11 cellular contexts compared by ENCODE assay signal in genomic region chr4:153523171-153523757, GRCh38. TPM values are rescaled to one million over a fixed set of nuclear protein-coding genes. Genes with fewer than 3 reads are reported as not detected.
DNase-seq lines count a peak whose midpoint lies in the region; ATAC-seq and TF ChIP-seq lines count a peak whose summit lies in the region.
"Had no signal": no experiment of that assay in that cellular context is flagged by ENCODE, and none has a peak within 500 bp of the region (broad histone marks: within the 10 kb centered on the region; RNA-seq: fewer than 3 reads in every experiment).

No MANE protein-coding gene starts in this region.

- DNase-seq in Karpas-422, result peak; percentile 63
- no peak for DNase-seq in ascending aorta (ENCODE audit: low spot score in 2 of 2)
- DNase-seq in neuronal stem cell (ENCODE audit: low spot score), result no peak
- DNase-seq in NCI-H2081 (lab: John Stamatoyannopoulos, UW), result no peak
- no peak for DNase-seq in NCI-H1694 (lab: John Stamatoyannopoulos, UW)
- DNase-seq: cerebellar nuclear complex, GDM1, NCI-H1417 treated with DMSO at 0.1 percent for 48 hours had no signal

- H3K4me2 ChIP-seq in DOHH2 (ENCODE audit: low read length) (peak overlapping the region; percentile 65), Karpas-422 (ENCODE audit: low read depth, low read length, poor library complexity, severe bottlenecking) (peak overlapping the region; percentile 40), neuronal stem cell (ENCODE audit: insufficient read depth, low read length, poor library complexity, severe bottlenecking) (no peak overlapping the region)

- H2BK5ac ChIP-seq in neuronal stem cell (ENCODE audit: low read length), result no peak overlapping the region

- no peak overlapping the region for H3K23ac ChIP-seq in neuronal stem cell (ENCODE audit: low read depth, low read length, poor library complexity)

- H3K36me3 ChIP-seq in DOHH2 (ENCODE audit: control insufficient read depth, low read length) (peaks cover 97% of the 10 kb centered on the region), Karpas-422 (ENCODE audit: insufficient read depth, low read length) (no peaks in the 10 kb centered on the region), ascending aorta (no peaks in the 10 kb centered on the region), neuronal stem cell (replicated peaks in 1 of 2; ENCODE audit: control insufficient read depth in 2 of 2, insufficient read depth in 2 of 2, low read length in 2 of 2) (no peaks in the 10 kb centered on the region)

- H3K27ac ChIP-seq in DOHH2 (ENCODE audit: low read depth, low read length) (peak overlapping the region; percentile 67), Karpas-422 (ENCODE audit: low read length) (peak overlapping the region; percentile 18; the same call in 1 of the 2 replicates), ascending aorta (peak overlapping the region; percentile 47 to 55), neuronal stem cell (replicated peaks; ENCODE audit: low read length) (peak overlapping the region; percentile 1)
- H3K27ac ChIP-seq: RWPE1 had no signal

- peak overlapping the region; percentile 42 for H3K4me3 ChIP-seq in DOHH2 (ENCODE audit: low read length)
- H3K4me3 ChIP-seq in Karpas-422 (ENCODE audit: low read length), result 0 out of 2 replicates have a peak overlapping the region, but pooled peaks have one; percentile 3
- H3K4me3 ChIP-seq in ascending aorta, result no peak overlapping the region
- H3K4me3 ChIP-seq in neuronal stem cell (ENCODE audit: low read length in 2 of 2), result no peak overlapping the region

- no peak overlapping the region for H4K8ac ChIP-seq in neuronal stem cell (ENCODE audit: low read depth, low read length)

- H2AFZ ChIP-seq in Karpas-422 (ENCODE audit: low read length) (no peak overlapping the region), neuronal stem cell (ENCODE audit: low read length) (no peak overlapping the region)

- WGBS in neuronal stem cell (ENCODE audit: extremely low coverage in 2 of 2, insufficient read length in 2 of 2, insufficient replicate concordance in 1 of 2), 2 donors, result no CpG with 5 or more reads among the region's 5 CpGs

- H3K4ac ChIP-seq in neuronal stem cell (ENCODE audit: low read length), result no peak overlapping the region

- peaks cover 67% of the 10 kb centered on the region for H3F3A ChIP-seq in DOHH2 (ENCODE audit: control insufficient read depth, insufficient read depth)

- H3K79me2 ChIP-seq in DOHH2 (ENCODE audit: control insufficient read depth, low read length) (peaks cover 100% of the 10 kb centered on the region), Karpas-422 (ENCODE audit: low read length) (peaks cover 20% of the 10 kb centered on the region)

- intact Hi-C loops in ascending aorta (cut with DNase I), result loop anchor here (5.0 kb wide), 1 partner anchor 36 kb away; no protein-coding TSS in a partner anchor

- H3K14ac ChIP-seq in neuronal stem cell (ENCODE audit: low read length), result no peak overlapping the region

- H3K9me3 ChIP-seq in DOHH2 (ENCODE audit: control insufficient read depth, insufficient read depth, low read length), result no peaks in the 10 kb centered on the region
- no peaks in the 10 kb centered on the region for H3K9me3 ChIP-seq in Karpas-422 (ENCODE audit: low read length)
- H3K9me3 ChIP-seq in ascending aorta, result no peaks in the 10 kb centered on the region
- H3K9me3 ChIP-seq in neuronal stem cell (replicated peaks in 1 of 2; ENCODE audit: control insufficient read depth in 2 of 2, insufficient read depth in 1 of 2, low read depth in 1 of 2, low read length in 2 of 2), result peaks cover 0 to 4% of the 10 kb centered on the region in 2 donors

- ATAC-seq in HG03521 (IDR thresholded peaks at IDR 0.05; ENCODE audit: unreplicated experiment), result no peak

- H3K18ac ChIP-seq in neuronal stem cell (ENCODE audit: low read length), result no peak overlapping the region

- H2BK12ac ChIP-seq in neuronal stem cell (ENCODE audit: low read length), result no peak overlapping the region

- TF ChIP-seq CTCF in DOHH2 (IDR thresholded peaks at IDR 0.05; ENCODE audit: low read depth, low read length, poor library complexity, severe bottlenecking) (no peak), ascending aorta (IDR thresholded peaks at IDR 0.05) (no peak)

- H2BK120ac ChIP-seq in neuronal stem cell (ENCODE audit: low read depth, low read length), result no peak overlapping the region

- H3K9ac ChIP-seq in Karpas-422 (ENCODE audit: low read length) (no peak overlapping the region), neuronal stem cell (ENCODE audit: low read depth, low read length, poor library complexity) (no peak overlapping the region)

- H3K27me3 ChIP-seq in DOHH2 (ENCODE audit: control insufficient read depth, low read length), result no peaks in the 10 kb centered on the region
- H3K27me3 ChIP-seq in Karpas-422 (ENCODE audit: low read length), result no peaks in the 10 kb centered on the region
- no peaks in the 10 kb centered on the region for H3K27me3 ChIP-seq in ascending aorta
- no peaks in the 10 kb centered on the region for H3K27me3 ChIP-seq in neuronal stem cell (ENCODE audit: control insufficient read depth in 3 of 3, insufficient read depth in 3 of 3, low read depth in 1 of 3, low read length in 3 of 3)

- H3K79me1 ChIP-seq in neuronal stem cell (ENCODE audit: low read depth, low read length), result peaks cover 3% of the 10 kb centered on the region

- no peak overlapping the region for H2AK5ac ChIP-seq in neuronal stem cell (ENCODE audit: low read depth, low read length)

- H2BK15ac ChIP-seq in neuronal stem cell (ENCODE audit: low read length), result no peak overlapping the region

- H4K20me1 ChIP-seq in DOHH2 (ENCODE audit: control insufficient read depth, insufficient read depth, low read depth, low read length) (peaks cover 67% of the 10 kb centered on the region), Karpas-422 (ENCODE audit: insufficient read depth, low read depth, low read length) (peaks cover 68% of the 10 kb centered on the region)

- H3K4me1 ChIP-seq in DOHH2 (ENCODE audit: control insufficient read depth, low read length) (peaks cover 100% of the 10 kb centered on the region), Karpas-422 (ENCODE audit: low read length) (peaks cover 65% of the 10 kb centered on the region), ascending aorta (peaks cover 3 to 28% of the 10 kb centered on the region in 2 donors), neuronal stem cell (ENCODE audit: control insufficient read depth in 2 of 2, insufficient read depth in 1 of 2, low read depth in 1 of 2, low read length in 2 of 2) (peaks cover 9 to 10% of the 10 kb centered on the region in 2 donors)

- H4K91ac ChIP-seq in neuronal stem cell (ENCODE audit: low read depth, low read length, poor library complexity), result no peak overlapping the region

- no peaks in the 10 kb centered on the region for H3K9me2 ChIP-seq in DOHH2 (replicated peaks; ENCODE audit: control insufficient read depth, low read length)
- no peaks in the 10 kb centered on the region for H3K9me2 ChIP-seq in Karpas-422 (replicated peaks; ENCODE audit: insufficient read depth, low read length)

RNA-seq across cellular contexts. Expression of gene TMEM131L, which starts 57.1 kb away (rescaled TPM):
- 28.0 and 54.8 TPM in 2 replicates for total RNA-seq in Karpas-422 (2014; rRNA removed; shearing (Covaris generic); ENCODE audit: low replicate concordance)
- 6.9 TPM for total RNA-seq in ascending aorta
- polyA plus RNA-seq in neuronal stem cell (2013, experiment 1 of 2), result 10.3 TPM
- 10.2 TPM for polyA plus RNA-seq in neuronal stem cell (2013, experiment 2 of 2)

Comparison
In these comparisons a context has a peak if more than half of its experiments do, and no peak if none do; other contexts are left out.
1. H3K27ac ChIP-seq: peak in every context shown above with its lines; median percentile 67 in DOHH2; 51 in ascending aorta; 18 in Karpas-422; 1 in neuronal stem cell.
2. H3K4me3 ChIP-seq: peak in DOHH2 (single experiment) and Karpas-422 (single experiment); none in ascending aorta (0 of 2) and neuronal stem cell (0 of 2).